In the genomic region with DNA sequence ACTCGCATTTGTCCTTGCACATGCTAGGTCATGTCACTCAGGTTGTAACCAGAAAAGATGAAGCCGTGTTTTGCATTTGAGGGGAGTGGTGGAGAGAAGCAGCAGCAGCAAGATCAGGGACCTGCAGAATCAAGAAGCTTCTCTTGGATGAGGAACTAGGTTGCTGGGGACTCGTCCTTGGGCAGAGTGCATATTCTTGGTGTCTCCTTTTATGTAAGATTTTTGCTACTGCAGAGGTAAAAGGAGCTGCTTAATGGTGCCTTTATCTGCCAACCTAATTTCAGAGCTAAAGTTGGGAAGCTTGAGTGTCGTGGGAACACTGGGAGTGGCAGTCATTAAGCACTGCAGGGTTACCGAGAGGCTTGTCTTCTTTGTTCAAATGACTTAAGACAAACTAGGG, we compare ENCODE assay signal across 15 cellular contexts.
DNase-seq lines count a peak whose midpoint lies in the region; ATAC-seq and TF ChIP-seq lines count a peak whose summit lies in the region.
"Had no signal": no experiment of that assay in that cellular context is flagged by ENCODE, and none has a peak within 500 bp of the region (broad histone marks: within the 10 kb centered on the region; RNA-seq: fewer than 3 reads in every experiment).

No MANE protein-coding gene starts in this region.

- H3K4me2 ChIP-seq in OCI-LY3 (ENCODE audit: low read length) (peak overlapping the region; percentile 78), neural progenitor cell (no peak overlapping the region)
- H3K4me2 ChIP-seq: BLaER1 treated with 17β-estradiol and CSF1 and Interleukin-3, amounts not matched to agents 10 nM and 100 nM had no signal

- H3K27ac ChIP-seq in cardiac muscle cell (peak overlapping the region; percentile 49), OCI-LY3 (ENCODE audit: low read length) (peak overlapping the region; percentile 100), neural progenitor cell (no peak overlapping the region)
- H3K27ac ChIP-seq: BLaER1 treated with 17β-estradiol and CSF1 and Interleukin-3, amounts not matched to agents 10 nM and 100 nM; HL-60 had no signal

- TF ChIP-seq CTCF in cardiac muscle cell (IDR thresholded peaks at IDR 0.05; ENCODE audit: low read depth, low read length) = no peak
- no peak for TF ChIP-seq CTCF in OCI-LY3 (IDR thresholded peaks at IDR 0.05; ENCODE audit: low read depth, low read length)
- TF ChIP-seq CTCF in neural progenitor cell (IDR thresholded peaks at IDR 0.05) = no peak

- peaks cover 16% of the 10 kb centered on the region for H3F3A ChIP-seq in neural progenitor cell (ENCODE audit: low read depth)

- H4K20me1 ChIP-seq in OCI-LY3 (ENCODE audit: insufficient read depth, low read length) (no peaks in the 10 kb centered on the region), neural progenitor cell (ENCODE audit: low read depth) (no peaks in the 10 kb centered on the region)

- H3K27ac Mint-ChIP-seq in neural progenitor cell = no peak overlapping the region
- H3K27ac Mint-ChIP-seq: CD4-positive, CD25-positive, alpha-beta regulatory T cell had no signal

- DNase-seq in cardiac muscle cell (ENCODE audit: low read depth in 1 of 2, low spot score in 1 of 2) (peak in 1 of 2 donors; percentile 15), Right ventricle myocardium superior (no peak), neural progenitor cell (ENCODE audit: low spot score) (no peak), inferior parietal cortex (ENCODE audit: extremely low spot score) (no peak)
- DNase-seq in stimulated activated CD4-positive, alpha-beta T cell treated with anti-CD3 and anti-CD28 coated beads, Interleukin-15, amount 100 ng/mL, for 24 hours = no peak
- DNase-seq: 8988T, DMS79, GOT3 had no signal

- H3K36me3 ChIP-seq in cardiac muscle cell = no peaks in the 10 kb centered on the region
- no peaks in the 10 kb centered on the region for H3K36me3 ChIP-seq in OCI-LY3 (replicated peaks; ENCODE audit: low read depth, low read length)
- no peaks in the 10 kb centered on the region for H3K36me3 ChIP-seq in neural progenitor cell
- H3K36me3 ChIP-seq: BLaER1 treated with 17β-estradiol and CSF1 and Interleukin-3, amounts not matched to agents 10 nM and 100 nM; HAP-1 had no signal

- no peak overlapping the region for H3K4me3 ChIP-seq in cardiac muscle cell
- H3K4me3 ChIP-seq in OCI-LY3 (ENCODE audit: low read length) = peak overlapping the region; percentile 49
- H3K4me3 ChIP-seq in neural progenitor cell = no peak overlapping the region
- H3K4me3 ChIP-seq: BLaER1 treated with 17β-estradiol and CSF1 and Interleukin-3, amounts not matched to agents 10 nM and 100 nM; GM12878; HAP-1 had no signal

- no peaks in the 10 kb centered on the region for H3K4me1 Mint-ChIP-seq in neural progenitor cell
- H3K4me1 Mint-ChIP-seq: CD4-positive, CD25-positive, alpha-beta regulatory T cell had no signal

- H3K4me1 ChIP-seq in cardiac muscle cell (ENCODE audit: low read depth) (peaks cover 35% of the 10 kb centered on the region), OCI-LY3 (ENCODE audit: low read length) (peaks cover 63% of the 10 kb centered on the region), neural progenitor cell (peaks cover 9% of the 10 kb centered on the region)
- H3K4me1 ChIP-seq: BLaER1 treated with 17β-estradiol and CSF1 and Interleukin-3, amounts not matched to agents 10 nM and 100 nM; HAP-1 had no signal

- H3K27me3 ChIP-seq in cardiac muscle cell (no peaks in the 10 kb centered on the region), OCI-LY3 (ENCODE audit: low read depth, low read length) (no peaks in the 10 kb centered on the region), neural progenitor cell (no peaks in the 10 kb centered on the region)
- H3K27me3 ChIP-seq: BLaER1 treated with 17β-estradiol and CSF1 and Interleukin-3, amounts not matched to agents 10 nM and 100 nM had no signal

- H2AFZ ChIP-seq in OCI-LY3 (ENCODE audit: low read depth, low read length) (0 out of 2 replicates have a peak overlapping the region, but pooled peaks have one; percentile 3), neural progenitor cell (replicated peaks) (peak overlapping the region; percentile 9)

- H3K9me3 ChIP-seq in cardiac muscle cell (ENCODE audit: low read depth) (no peaks in the 10 kb centered on the region), OCI-LY3 (ENCODE audit: insufficient read depth, low read length) (no peaks in the 10 kb centered on the region), neural progenitor cell (ENCODE audit: low read depth) (peaks cover 6% of the 10 kb centered on the region)
- H3K9me3 ChIP-seq: BLaER1 treated with 17β-estradiol and CSF1 and Interleukin-3, amounts not matched to agents 10 nM and 100 nM; HAP-1 had no signal

- ATAC-seq in Right ventricle myocardium superior (ENCODE audit: poor library complexity) = no peak
- no peak for ATAC-seq in GM18867 (IDR thresholded peaks at IDR 0.05; ENCODE audit: unreplicated experiment)

- H3K9ac ChIP-seq in OCI-LY3 (ENCODE audit: low read length) (peak overlapping the region; percentile 80), neural progenitor cell (no peak overlapping the region)
- H3K9ac ChIP-seq: BLaER1 treated with 17β-estradiol and CSF1 and Interleukin-3, amounts not matched to agents 10 nM and 100 nM had no signal

- peaks cover under 1% of the 10 kb centered on the region for H3K9me3 Mint-ChIP-seq in neural progenitor cell

- intact Hi-C loops in Right ventricle myocardium superior (cut with DNase I) = loop anchor here (10.0 kb wide), 3 partner anchors 408 to 748 kb away; partner anchors contain the start of gene MYOCD

- no peaks in the 10 kb centered on the region for H3K36me3 Mint-ChIP-seq in neural progenitor cell
- H3K36me3 Mint-ChIP-seq: CD4-positive, CD25-positive, alpha-beta regulatory T cell had no signal

- H3K79me2 ChIP-seq in OCI-LY3 (ENCODE audit: low read length) (peaks cover 15% of the 10 kb centered on the region), neural progenitor cell (ENCODE audit: low read depth) (no peaks in the 10 kb centered on the region)

- H3K4me3 Mint-ChIP-seq in neural progenitor cell = no peak overlapping the region
- H3K4me3 Mint-ChIP-seq: CD4-positive, CD25-positive, alpha-beta regulatory T cell had no signal

- peaks cover 3% of the 10 kb centered on the region for H3K27me3 Mint-ChIP-seq in neural progenitor cell (ENCODE audit: insufficient read depth, low read depth)
